ENCODE assay signal across 22 cellular contexts in genomic region chr2:129781749-129782617, GRCh38.
"Had no signal": no experiment of that assay in that cellular context is flagged by ENCODE, and none has a peak within 500 bp of the region (broad histone marks: within the 10 kb centered on the region; RNA-seq: fewer than 3 reads in every experiment).

No MANE protein-coding gene starts in this region.

- H3K9me3 Mint-ChIP-seq: activated naive CD8-positive, alpha-beta T cell treated with anti-CD3 and anti-CD28 coated beads for 36 hours; activated T-helper 1 cell treated with anti-CD3 and anti-CD28 coated beads, Interleukin-12 subunit alpha, Interleukin-12 subunit beta, Interleukin-2, Interleukin-4 antibody, amounts not matched to agents 30 ng/mL and 10 ng/mL and 1 ng/mL, durations not matched to agents 14 hours and 24 hours and 36 hours; neural crest cell; type B pancreatic cell had no signal

- H3K36me3 ChIP-seq: cardiac muscle cell, lower lobe of right lung, prostate gland had no signal

- DNase-seq: activated CD4-positive, CD25-positive, alpha-beta regulatory T cell treated with anti-CD3 and anti-CD28 coated beads, Interleukin-2, amount 50 U/mL, for 72 hours; activated naive CD4-positive, alpha-beta T cell; activated naive CD8-positive, alpha-beta T cell treated with anti-CD3 and anti-CD28 coated beads for 36 hours; amniotic stem cell; foreskin keratinocyte; glutamatergic neuron; hippocampal formation; left colon; lower lobe of right lung; right cardiac atrium; small intestine; stimulated activated CD4-positive, alpha-beta T cell treated with anti-CD3 and anti-CD28 coated beads, Interleukin-15, amount 100 ng/mL, for 24 hours; stimulated activated CD4-positive, alpha-beta T cell treated with anti-CD3 and anti-CD28 coated beads, Interleukin-2, amount 100 ng/mL, for 48 hours; T-helper 1 cell; testis had no signal

- H3K4me1 Mint-ChIP-seq: activated naive CD8-positive, alpha-beta T cell treated with anti-CD3 and anti-CD28 coated beads for 36 hours had no signal

- H3K4me1 ChIP-seq: foreskin keratinocyte, lower lobe of right lung, prostate gland, testis had no signal

- H3K4me3 ChIP-seq: cardiac muscle cell, lower lobe of right lung, prostate gland, testis had no signal

- H3K27ac Mint-ChIP-seq: activated naive CD8-positive, alpha-beta T cell treated with anti-CD3 and anti-CD28 coated beads for 36 hours; activated T-helper 1 cell treated with anti-CD3 and anti-CD28 coated beads, Interleukin-12 subunit alpha, Interleukin-12 subunit beta, Interleukin-2, Interleukin-4 antibody, amounts not matched to agents 30 ng/mL and 10 ng/mL and 1 ng/mL, durations not matched to agents 14 hours and 24 hours and 36 hours; type B pancreatic cell had no signal

- H3K36me3 Mint-ChIP-seq: activated naive CD8-positive, alpha-beta T cell treated with anti-CD3 and anti-CD28 coated beads for 36 hours; type B pancreatic cell had no signal

- H3K4me3 Mint-ChIP-seq: activated naive CD8-positive, alpha-beta T cell treated with anti-CD3 and anti-CD28 coated beads for 36 hours; activated T-helper 1 cell treated with anti-CD3 and anti-CD28 coated beads, Interleukin-12 subunit alpha, Interleukin-12 subunit beta, Interleukin-2, Interleukin-4 antibody, amounts not matched to agents 30 ng/mL and 10 ng/mL and 1 ng/mL, durations not matched to agents 14 hours and 24 hours and 36 hours; neural crest cell had no signal

- ATAC-seq: foreskin keratinocyte, left colon, lower lobe of right lung, right cardiac atrium had no signal

- H3K27me3 ChIP-seq: cardiac muscle cell, foreskin keratinocyte, testis had no signal

- H3K9me3 ChIP-seq: lower lobe of right lung, prostate gland, testis had no signal

- H3K27ac ChIP-seq: cardiac muscle cell, epithelial cell of prostate, foreskin keratinocyte, lower lobe of right lung, prostate gland, testis, VCaP had no signal
